Comparison of ENCODE assay signal across 20 cellular contexts in genomic region chr2:112003585-112003984, GRCh38. TPM values are rescaled to one million over a fixed set of nuclear protein-coding genes. Genes with fewer than 3 reads are reported as not detected.
A peak's percentile ranks its signal among the peaks of the same experiment; 100 is the strongest.
DNase-seq lines count a peak whose midpoint lies in the region; ATAC-seq lines count a peak whose summit lies in the region.
"Had no signal": no experiment of that assay in that cellular context is flagged by ENCODE, and none has a peak within 500 bp of the region (broad histone marks: within the 10 kb centered on the region; RNA-seq: fewer than 3 reads in every experiment).

No MANE protein-coding gene starts in this region.

- H3K27ac ChIP-seq in caudate nucleus (ENCODE audit: low read depth, low read length) = peak overlapping the region; percentile 4
- no peak overlapping the region for H3K27ac ChIP-seq in Karpas-422 (ENCODE audit: low read length)
- H3K27ac ChIP-seq: A549 had no signal

- intact Hi-C loops in cardiac septum (cut with DNase I) = no loop called here

- H3K36me3 Mint-ChIP-seq in stimulated activated naive B cell treated with anti-CD40 and anti-IgM and Interleukin-4, amounts not matched to agents 10 μg/mL and 1 μg/mL and 100 μg/mL, for 72 hours = no peaks in the 10 kb centered on the region
- H3K36me3 Mint-ChIP-seq: CD4-positive, alpha-beta memory T cell had no signal

- H2AFZ ChIP-seq in Karpas-422 (ENCODE audit: low read length) = no peak overlapping the region

- H3K9ac ChIP-seq in Karpas-422 (ENCODE audit: low read length) = no peak overlapping the region

- H3K9me3 ChIP-seq in Karpas-422 (ENCODE audit: low read length) = no peaks in the 10 kb centered on the region
- H3K9me3 ChIP-seq: A549, BE2C had no signal

- no peaks in the 10 kb centered on the region for H3K36me3 ChIP-seq in Karpas-422 (ENCODE audit: insufficient read depth, low read length)
- H3K36me3 ChIP-seq: BE2C had no signal

- no peaks in the 10 kb centered on the region for H4K20me1 ChIP-seq in Karpas-422 (ENCODE audit: insufficient read depth, low read depth, low read length)

- ATAC-seq in stimulated activated naive B cell treated with anti-CD40 and anti-IgM and Interleukin-4, amounts not matched to agents 10 μg/mL and 1 μg/mL and 100 μg/mL, for 72 hours (replicated peaks) = peak; percentile 10 to 20
- ATAC-seq: A549, Panc1, SK-N-SH treated with all-trans-retinoic acid at 6 μM for 48 hours had no signal

- peaks cover 26 to 29% of the 10 kb centered on the region in 2 donors for H3K4me1 Mint-ChIP-seq in stimulated activated naive B cell treated with anti-CD40 and anti-IgM and Interleukin-4, amounts not matched to agents 10 μg/mL and 1 μg/mL and 100 μg/mL, for 72 hours
- H3K4me1 Mint-ChIP-seq: CD4-positive, alpha-beta memory T cell had no signal

- no peaks in the 10 kb centered on the region for H3K27me3 Mint-ChIP-seq in stimulated activated naive B cell treated with anti-CD40 and anti-IgM and Interleukin-4, amounts not matched to agents 10 μg/mL and 1 μg/mL and 100 μg/mL, for 72 hours
- H3K27me3 Mint-ChIP-seq: CD4-positive, alpha-beta memory T cell had no signal

- no peak overlapping the region for H3K4me2 ChIP-seq in Karpas-422 (ENCODE audit: low read depth, low read length, poor library complexity, severe bottlenecking)
- H3K4me2 ChIP-seq: A549 had no signal

- peaks cover 36% of the 10 kb centered on the region for H3K4me1 ChIP-seq in Karpas-422 (ENCODE audit: low read length)
- H3K4me1 ChIP-seq: A549, BE2C had no signal

- no peak overlapping the region for H3K4me3 Mint-ChIP-seq in stimulated activated naive B cell treated with anti-CD40 and anti-IgM and Interleukin-4, amounts not matched to agents 10 μg/mL and 1 μg/mL and 100 μg/mL, for 72 hours
- H3K4me3 Mint-ChIP-seq: CD4-positive, alpha-beta memory T cell had no signal

- no peaks in the 10 kb centered on the region for H3K9me3 Mint-ChIP-seq in stimulated activated naive B cell treated with anti-CD40 and anti-IgM and Interleukin-4, amounts not matched to agents 10 μg/mL and 1 μg/mL and 100 μg/mL, for 72 hours
- H3K9me3 Mint-ChIP-seq: CD4-positive, alpha-beta memory T cell had no signal

- DNase-seq in CD1c-positive myeloid dendritic cell (ENCODE audit: extremely low spot score) (peak; percentile 8), MV-4-11 (lab: John Stamatoyannopoulos, UW) (peak; percentile 27), caudate nucleus (lab: John Stamatoyannopoulos, UW) (no peak), Karpas-422 (no peak), cardiac septum (ENCODE audit: low spot score) (no peak)
- no peak for DNase-seq in stimulated activated naive B cell treated with anti-CD40 and anti-IgM and Interleukin-4, amounts not matched to agents 10 μg/mL and 1 μg/mL and 100 μg/mL, for 72 hours
- DNase-seq in stimulated activated CD8-positive, alpha-beta memory T cell treated with anti-CD3 and anti-CD28 coated beads, Interleukin-4, amount 100 ng/mL, for 48 hours = no peak
- DNase-seq in activated T-cell treated with anti-CD3 and anti-CD28 coated beads, Interleukin-2, amount 50 U/mL, for 48 hours = no peak
- DNase-seq: BE2C; CD4-positive, alpha-beta memory T cell; DMS153; NCI-H1092; NCI-H1436 treated with DMSO at 0.1 percent for 48 hours; NCI-H2029; NCI-H226; NCI-H524; NCI-H774 had no signal

- no peak overlapping the region for H3K27ac Mint-ChIP-seq in stimulated activated naive B cell treated with anti-CD40 and anti-IgM and Interleukin-4, amounts not matched to agents 10 μg/mL and 1 μg/mL and 100 μg/mL, for 72 hours

- H3K27me3 ChIP-seq in Karpas-422 (ENCODE audit: low read length) = no peaks in the 10 kb centered on the region
- H3K27me3 ChIP-seq: BE2C had no signal

- no peak overlapping the region for H3K4me3 ChIP-seq in Karpas-422 (ENCODE audit: low read length)
- H3K4me3 ChIP-seq: A549 had no signal

- H3K9me2 ChIP-seq in Karpas-422 (replicated peaks; ENCODE audit: insufficient read depth, low read length) = no peaks in the 10 kb centered on the region

- no peaks in the 10 kb centered on the region for H3K79me2 ChIP-seq in Karpas-422 (ENCODE audit: low read length)

RNA-seq across cellular contexts. Expression of gene TMEM87B, which starts 51.5 kb away (rescaled TPM):
- 12.8 and 25.5 TPM in 2 replicates for total RNA-seq in Karpas-422 (2014; rRNA removed; shearing (Covaris generic); ENCODE audit: low replicate concordance)
- 11.0 TPM for total RNA-seq in cardiac septum

Comparison
In these comparisons a context has a peak if more than half of its experiments do, and no peak if none do; other contexts are left out.
1. DNase-seq: peak in CD1c-positive myeloid dendritic cell (single experiment) and MV-4-11 (single experiment); none in caudate nucleus (0 of 61), stimulated activated naive B cell treated with anti-CD40 and anti-IgM and Interleukin-4, amounts not matched to agents 10 μg/mL and 1 μg/mL and 100 μg/mL, for 72 hours (single experiment), stimulated activated CD8-positive, alpha-beta memory T cell treated with anti-CD3 and anti-CD28 coated beads, Interleukin-4, amount 100 ng/mL, for 48 hours (single experiment), Karpas-422 (single experiment), activated T-cell treated with anti-CD3 and anti-CD28 coated beads, Interleukin-2, amount 50 U/mL, for 48 hours (0 of 2) and cardiac septum (single experiment).